8 cellular contexts compared by ENCODE assay signal in the genomic region with DNA sequence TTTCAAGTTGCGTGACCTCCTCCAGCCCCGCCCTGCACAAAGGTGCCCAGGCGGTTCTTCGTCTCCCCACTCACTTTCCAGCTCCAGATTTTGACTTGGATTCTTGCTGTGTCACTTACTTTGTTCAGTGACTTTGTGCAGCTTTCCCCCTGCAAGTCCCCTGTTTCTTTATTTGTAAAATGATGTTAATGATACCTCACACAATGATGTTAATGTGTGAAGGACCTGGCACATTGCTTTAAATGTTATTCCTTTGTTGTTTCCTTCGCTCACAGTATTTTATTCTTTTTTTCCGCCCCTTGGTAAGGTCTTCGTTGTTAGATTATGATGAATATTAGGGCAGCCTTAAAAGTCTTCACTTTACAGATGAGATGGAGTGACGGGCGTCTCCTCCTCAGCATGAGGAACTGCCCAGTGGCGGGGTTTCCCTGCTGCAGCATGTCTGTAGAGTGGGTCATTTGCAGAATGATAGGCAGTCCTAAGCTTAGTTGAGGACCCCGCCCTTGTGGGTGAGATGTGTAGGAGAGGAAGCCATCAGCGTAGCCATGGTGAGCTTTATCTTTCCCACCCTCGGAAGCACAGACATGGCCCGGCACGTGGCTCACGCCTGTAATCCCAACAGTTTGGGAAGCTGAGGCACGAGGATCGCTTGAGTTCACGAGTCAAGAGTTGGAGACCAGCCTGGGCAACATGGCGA. TPM values are rescaled to one million over a fixed set of nuclear protein-coding genes. Genes with fewer than 3 reads are reported as not detected.
A peak's percentile ranks its signal among the peaks of the same experiment; 100 is the strongest.
DNase-seq lines count a peak whose midpoint lies in the region; ATAC-seq and TF ChIP-seq lines count a peak whose summit lies in the region.

No MANE protein-coding gene starts in this region.

- peak overlapping the region; percentile 93 to 94 (median 94) for H3K27ac Mint-ChIP-seq in CD4-positive, CD25-positive, alpha-beta regulatory T cell
- peak overlapping the region; percentile 84 for H3K27ac Mint-ChIP-seq in chondrocyte (ENCODE audit: unreplicated experiment)
- H3K27ac Mint-ChIP-seq in stimulated activated naive CD8-positive, alpha-beta T cell treated with anti-CD3 and anti-CD28 coated beads, Interleukin-15, Interleukin-2, amounts not matched to agents 100 ng/mL and 50 ng/mL, for 24 hours, result peak overlapping the region; percentile 99

- TF ChIP-seq POLR2A in right lobe of liver (IDR thresholded peaks at IDR 0.05), result no peak

- peak in 1 of 3 donors; percentile 55 for DNase-seq in CD4-positive, CD25-positive, alpha-beta regulatory T cell
- DNase-seq in SJSA1 (ENCODE audit: low read depth in 1 of 2, low spot score in 2 of 2) (peak in 1 of 2 experiments; percentile 37), chondrocyte (ENCODE audit: low spot score) (no peak), right lobe of liver (peak in 1 of 3 donors; percentile 34), activated gamma-delta T cell treated with Interleukin-2 at 50 U/mL for 16 hours (no peak)

- H3K27me3 Mint-ChIP-seq in CD4-positive, CD25-positive, alpha-beta regulatory T cell, result no peaks in the 10 kb centered on the region
- H3K27me3 Mint-ChIP-seq in chondrocyte (ENCODE audit: low read depth), result no peaks in the 10 kb centered on the region
- no peaks in the 10 kb centered on the region for H3K27me3 Mint-ChIP-seq in stimulated activated naive CD8-positive, alpha-beta T cell treated with anti-CD3 and anti-CD28 coated beads, Interleukin-15, Interleukin-2, amounts not matched to agents 100 ng/mL and 50 ng/mL, for 24 hours

- no peak for ATAC-seq in CD4-positive, CD25-positive, alpha-beta regulatory T cell (ENCODE audit: low read depth in 2 of 2)
- ATAC-seq in GM18873 (IDR thresholded peaks at IDR 0.05; ENCODE audit: low FRiP score, unreplicated experiment) (peak; percentile 53), HG03439 (IDR thresholded peaks at IDR 0.05; ENCODE audit: unreplicated experiment) (peak; percentile 52), right lobe of liver (peak in 2 of 4 donors; percentile 6 to 20)

- 41% methylated on average over 17 of the region's 20 CpGs for WGBS in right lobe of liver (ENCODE audit: insufficient coverage, low coverage, low lambda C conversion rate, missing lambda C conversion rate)

- H3K4me3 Mint-ChIP-seq in CD4-positive, CD25-positive, alpha-beta regulatory T cell, result peak overlapping the region; percentile 93 to 95 (median 94)
- peak overlapping the region; percentile 76 for H3K4me3 Mint-ChIP-seq in chondrocyte (ENCODE audit: unreplicated experiment)
- H3K4me3 Mint-ChIP-seq in stimulated activated naive CD8-positive, alpha-beta T cell treated with anti-CD3 and anti-CD28 coated beads, Interleukin-15, Interleukin-2, amounts not matched to agents 100 ng/mL and 50 ng/mL, for 24 hours, result peak overlapping the region; percentile 98

- peaks cover 21% of the 10 kb centered on the region for H3K4me1 ChIP-seq in CD4-positive, CD25-positive, alpha-beta regulatory T cell (ENCODE audit: control insufficient read depth, insufficient read depth, low read length, poor library complexity, severe bottlenecking)
- peaks cover 9% of the 10 kb centered on the region for H3K4me1 ChIP-seq in SJSA1 (replicated peaks)
- H3K4me1 ChIP-seq in right lobe of liver, result peaks cover 0 to 52% (median 14%) of the 10 kb centered on the region in 4 donors

- peak overlapping the region; percentile 78 for H3K4me3 ChIP-seq in CD4-positive, CD25-positive, alpha-beta regulatory T cell (ENCODE audit: low read depth, low read length)
- peak overlapping the region; percentile 91 for H3K4me3 ChIP-seq in SJSA1
- peak overlapping the region; percentile 66 to 80 (median 70) for H3K4me3 ChIP-seq in right lobe of liver

- H3K9me3 Mint-ChIP-seq in CD4-positive, CD25-positive, alpha-beta regulatory T cell, result no peaks in the 10 kb centered on the region
- no peaks in the 10 kb centered on the region for H3K9me3 Mint-ChIP-seq in chondrocyte (ENCODE audit: low read depth)
- H3K9me3 Mint-ChIP-seq in stimulated activated naive CD8-positive, alpha-beta T cell treated with anti-CD3 and anti-CD28 coated beads, Interleukin-15, Interleukin-2, amounts not matched to agents 100 ng/mL and 50 ng/mL, for 24 hours, result no peaks in the 10 kb centered on the region

- no peaks in the 10 kb centered on the region for H3K9me3 ChIP-seq in CD4-positive, CD25-positive, alpha-beta regulatory T cell (ENCODE audit: control insufficient read depth in 2 of 2, low read length in 2 of 2)
- H3K9me3 ChIP-seq in SJSA1 (replicated peaks) (no peaks in the 10 kb centered on the region), right lobe of liver (no peaks in the 10 kb centered on the region)

- H3K27me3 ChIP-seq in CD4-positive, CD25-positive, alpha-beta regulatory T cell (ENCODE audit: control insufficient read depth, insufficient read depth, low read length), result no peaks in the 10 kb centered on the region
- H3K27me3 ChIP-seq in SJSA1 (replicated peaks) (no peaks in the 10 kb centered on the region), right lobe of liver (no peaks in the 10 kb centered on the region)

- H3K36me3 Mint-ChIP-seq in CD4-positive, CD25-positive, alpha-beta regulatory T cell, result no peaks in the 10 kb centered on the region
- H3K36me3 Mint-ChIP-seq in chondrocyte (ENCODE audit: low read depth), result peaks cover 4% of the 10 kb centered on the region
- peaks cover 17% of the 10 kb centered on the region for H3K36me3 Mint-ChIP-seq in stimulated activated naive CD8-positive, alpha-beta T cell treated with anti-CD3 and anti-CD28 coated beads, Interleukin-15, Interleukin-2, amounts not matched to agents 100 ng/mL and 50 ng/mL, for 24 hours (ENCODE audit: low read depth)

- peaks cover 6 to 27% (median 20%) of the 10 kb centered on the region in 4 donors for H3K4me1 Mint-ChIP-seq in CD4-positive, CD25-positive, alpha-beta regulatory T cell
- peaks cover 22% of the 10 kb centered on the region for H3K4me1 Mint-ChIP-seq in chondrocyte (ENCODE audit: low read depth)
- peaks cover 25% of the 10 kb centered on the region for H3K4me1 Mint-ChIP-seq in stimulated activated naive CD8-positive, alpha-beta T cell treated with anti-CD3 and anti-CD28 coated beads, Interleukin-15, Interleukin-2, amounts not matched to agents 100 ng/mL and 50 ng/mL, for 24 hours (ENCODE audit: low read depth)

- no peak for TF ChIP-seq CTCF in chondrocyte (IDR thresholded peaks at IDR 0.05)
- TF ChIP-seq CTCF in right lobe of liver (IDR thresholded peaks at IDR 0.05), result no peak

- intact Hi-C loops in right lobe of liver (cut with DNase I), result no loop called here

- H3K27ac ChIP-seq in CD4-positive, CD25-positive, alpha-beta regulatory T cell (ENCODE audit: insufficient read depth, low read length, poor library complexity, severe bottlenecking), result peak overlapping the region; percentile 58
- H3K27ac ChIP-seq in SJSA1 (peak overlapping the region; percentile 50), right lobe of liver (peak overlapping the region; percentile 86 to 97 (median 90))

- H3K36me3 ChIP-seq in CD4-positive, CD25-positive, alpha-beta regulatory T cell (ENCODE audit: control insufficient read depth, insufficient read depth, low read length), result peaks cover 12% of the 10 kb centered on the region
- H3K36me3 ChIP-seq in SJSA1 (peaks cover 15% of the 10 kb centered on the region), right lobe of liver (peaks cover 0 to 7% (median 0%) of the 10 kb centered on the region in 4 donors)

RNA-seq across cellular contexts. Expression of a gene that starts 0.7 kb away (rescaled TPM):
- 26.1 TPM for total RNA-seq in CD4-positive, CD25-positive, alpha-beta regulatory T cell
- 10 to 100 TPM; 35.7 to 49.4 (median 44.9) TPM for polyA plus RNA-seq in CD4-positive, CD25-positive, alpha-beta regulatory T cell
- total RNA-seq in SJSA1 (2014; rRNA removed; shearing (Covaris generic)), result 32.5 and 34.2 TPM in 2 replicates
- 46.2 to 52.7 TPM (median 46.6 TPM) in 3 replicates for total RNA-seq in chondrocyte
- 100 to 1,000 TPM in 4 of 6 experiments, 10 to 100 TPM in 2; 43.5 to 141 (median 103) TPM for total RNA-seq in right lobe of liver

Comparison
In these comparisons a context has a peak if more than half of its experiments do, and no peak if none do; other contexts are left out.
1. ATAC-seq: peak in GM18873 (single experiment) and HG03439 (single experiment); none in CD4-positive, CD25-positive, alpha-beta regulatory T cell (0 of 2).
2. Peak in every context shown above with its lines, with median percentiles within 50 percentile points of each other: H3K27ac ChIP-seq, H3K4me3 ChIP-seq, H3K27ac Mint-ChIP-seq and H3K4me3 Mint-ChIP-seq.